9 cellular contexts compared by ENCODE assay signal in genomic region chr14:88868558-88869159, GRCh38. TPM values are rescaled to one million over a fixed set of nuclear protein-coding genes. Genes with fewer than 3 reads are reported as not detected.
A peak's percentile ranks its signal among the peaks of the same experiment; 100 is the strongest.
DNase-seq lines count a peak whose midpoint lies in the region; ATAC-seq and FAIRE-seq lines count a peak whose summit lies in the region.
"Had no signal": no experiment of that assay in that cellular context is flagged by ENCODE, and none has a peak within 500 bp of the region (broad histone marks: within the 10 kb centered on the region; RNA-seq: fewer than 3 reads in every experiment).

No MANE protein-coding gene starts in this region.

- H3K36me3 Mint-ChIP-seq in activated naive CD4-positive, alpha-beta T cell treated with anti-CD3 and anti-CD28 coated beads for 36 hours (ENCODE audit: low read depth) = no peaks in the 10 kb centered on the region

- in situ Hi-C loops in G401 (cut with HindIII; ENCODE audit: low sequenced_read_pairs) = no loop called here

- intact Hi-C loops in activated naive CD4-positive, alpha-beta T cell treated with anti-CD3 and anti-CD28 coated beads for 36 hours (cut with micrococcal nuclease) = loop anchor here (1.0 to 5.0 kb wide), 3 partner anchors 201 to 681 kb away; no protein-coding TSS in a partner anchor

- H3K27me3 Mint-ChIP-seq in activated naive CD4-positive, alpha-beta T cell treated with anti-CD3 and anti-CD28 coated beads for 36 hours (ENCODE audit: low read depth) = no peaks in the 10 kb centered on the region

- FAIRE-seq in HTR-8/SVneo (lab: Jason Lieb, UNC) = no peak

- DNase-seq in G401 (ENCODE audit: low spot score) (peak; percentile 43), RKO (ENCODE audit: low spot score) (peak; percentile 49), iris pigment epithelial cell (ENCODE audit: low read depth) (peak; percentile 34), HTR-8/SVneo (ENCODE audit: insufficient read length, low spot score) (no peak)
- no peak for DNase-seq in activated naive CD4-positive, alpha-beta T cell treated with anti-CD3 and anti-CD28 coated beads for 36 hours
- DNase-seq: left cardiac atrium had no signal

- CTCF ChIA-PET in activated naive CD4-positive, alpha-beta T cell treated with anti-CD3 and anti-CD28 coated beads for 36 hours (lab: Charles Lee) = interaction anchor here (1.0 to 1.8 kb wide), 2 partner anchors 201 to 204 kb away, joined by 3 to 9 read pairs; no protein-coding TSS in a partner anchor

- H3K9me3 Mint-ChIP-seq in activated naive CD4-positive, alpha-beta T cell treated with anti-CD3 and anti-CD28 coated beads for 36 hours = no peaks in the 10 kb centered on the region

- ATAC-seq in HG03469 (IDR thresholded peaks at IDR 0.05; ENCODE audit: unreplicated experiment) (peak; percentile 52), HG03097 (IDR thresholded peaks at IDR 0.05; ENCODE audit: low FRiP score, unreplicated experiment) (no peak), HG02763 (IDR thresholded peaks at IDR 0.05; ENCODE audit: unreplicated experiment) (no peak)

- no peaks in the 10 kb centered on the region for H3K4me1 Mint-ChIP-seq in activated naive CD4-positive, alpha-beta T cell treated with anti-CD3 and anti-CD28 coated beads for 36 hours (ENCODE audit: low read depth)

- no peak overlapping the region for H3K27ac Mint-ChIP-seq in activated naive CD4-positive, alpha-beta T cell treated with anti-CD3 and anti-CD28 coated beads for 36 hours

- H3K4me3 Mint-ChIP-seq in activated naive CD4-positive, alpha-beta T cell treated with anti-CD3 and anti-CD28 coated beads for 36 hours = no peak overlapping the region

RNA-seq across cellular contexts. Expression of gene TTC8, which starts 44.2 kb away (rescaled TPM):
- 32.2 and 40.1 TPM in 2 replicates for total RNA-seq in G401 (2014; rRNA removed; shearing (Covaris generic))
- 1 to 10 TPM; 1.8 to 1.9 TPM for total RNA-seq in activated naive CD4-positive, alpha-beta T cell treated with anti-CD3 and anti-CD28 coated beads for 36 hours

Comparison
In these comparisons a context has a peak if more than half of its experiments do, and no peak if none do; other contexts are left out.
1. DNase-seq: peak in G401 (single experiment), RKO (single experiment) and iris pigment epithelial cell (single experiment); none in HTR-8/SVneo (single experiment) and activated naive CD4-positive, alpha-beta T cell treated with anti-CD3 and anti-CD28 coated beads for 36 hours (single experiment).
2. RNA of gene TTC8, which starts 44.2 kb away (total RNA-seq): 32.2 to 40.1 TPM in G401; 1.8 to 1.9 TPM in activated naive CD4-positive, alpha-beta T cell treated with anti-CD3 and anti-CD28 coated beads for 36 hours; every median in the first group is over 10 times any median in the second.